ENCODE assay signal across 32 cellular contexts in the genomic region with DNA sequence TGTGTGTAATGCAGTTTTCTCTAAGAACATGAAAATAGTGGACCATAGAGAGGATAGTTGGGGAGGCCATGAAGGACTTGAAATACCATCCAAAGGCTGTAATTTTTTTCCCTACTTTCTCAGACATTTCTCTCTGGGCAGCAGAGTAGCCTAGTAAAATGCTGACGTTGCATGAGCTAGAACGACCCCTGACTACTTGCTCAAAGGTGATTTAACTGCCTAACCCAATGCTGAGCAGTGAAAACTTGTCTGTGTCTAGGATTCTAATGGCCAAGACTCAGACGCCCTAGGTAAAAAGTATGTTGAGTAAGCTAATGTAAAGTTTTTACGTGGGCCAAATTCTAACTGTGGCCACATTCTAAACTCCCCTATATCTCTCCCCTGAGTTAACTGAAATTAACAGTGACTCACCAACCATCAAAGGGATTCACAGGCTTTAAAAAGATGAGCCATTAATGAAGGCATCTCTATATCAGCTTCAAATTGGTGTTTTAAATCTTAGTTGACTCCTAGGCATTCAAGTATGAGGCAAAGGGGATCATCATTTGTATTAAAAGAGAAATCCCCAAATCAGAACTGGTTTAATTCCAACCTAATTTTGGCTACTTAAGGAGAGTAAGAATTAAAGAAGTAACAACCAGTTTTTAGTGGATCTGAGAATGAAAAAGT.
"Had no signal": no experiment of that assay in that cellular context is flagged by ENCODE, and none has a peak within 500 bp of the region (broad histone marks: within the 10 kb centered on the region; RNA-seq: fewer than 3 reads in every experiment).

No MANE protein-coding gene starts in this region.

- H3K27ac Mint-ChIP-seq: activated CD4-positive, alpha-beta T cell treated with anti-CD3 and anti-CD28 coated beads, Interleukin-2, amount 10 ng/mL, durations not matched to agents 24 days and 14 days; activated CD8-positive, alpha-beta memory T cell treated with anti-CD3 and anti-CD28 coated beads, Interleukin-2, amount 10 ng/mL, durations not matched to agents 7 days and 5 days; activated naive CD4-positive, alpha-beta T cell treated with anti-CD3 and anti-CD28 coated beads, Interleukin-2, amount 50 U/mL, for 72 hours; activated naive CD8-positive, alpha-beta T cell treated with anti-CD3 and anti-CD28 coated beads, Interleukin-2, amount 50 U/mL, for 24 hours; activated T-cell treated with anti-CD3 and anti-CD28 coated beads, Interleukin-2, amount 50 U/mL, for 24 hours; activated T-helper 1 cell treated with anti-CD3 and anti-CD28 coated beads, Interleukin-12 subunit alpha, Interleukin-12 subunit beta, Interleukin-2, Interleukin-4 antibody, amounts not matched to agents 30 ng/mL and 10 ng/mL and 1 ng/mL, durations not matched to agents 14 hours and 24 hours and 36 hours; brain; T-helper 17 cell; WTC11 had no signal

- H3K27me3 Mint-ChIP-seq: activated CD4-positive, alpha-beta T cell treated with anti-CD3 and anti-CD28 coated beads, Interleukin-2, amount 10 ng/mL, durations not matched to agents 24 days and 14 days; brain had no signal

- ATAC-seq: activated CD8-positive, alpha-beta memory T cell treated with anti-CD3 and anti-CD28 coated beads, Interleukin-2, amount 10 ng/mL, durations not matched to agents 7 days and 5 days; activated naive CD4-positive, alpha-beta T cell treated with anti-CD3 and anti-CD28 coated beads, Interleukin-2, amount 50 U/mL, for 72 hours; activated naive CD8-positive, alpha-beta T cell treated with anti-CD3 and anti-CD28 coated beads, Interleukin-2, amount 50 U/mL, for 24 hours; Panc1; Right ventricle myocardium inferior; T-helper 17 cell; WTC11 had no signal

- H3K27ac ChIP-seq: cardiac muscle cell, SJCRH30 had no signal

- H3K9me3 ChIP-seq: SJCRH30 had no signal

- H3K36me3 Mint-ChIP-seq: activated CD8-positive, alpha-beta memory T cell treated with anti-CD3 and anti-CD28 coated beads, Interleukin-2, amount 10 ng/mL, durations not matched to agents 7 days and 5 days; activated naive CD4-positive, alpha-beta T cell treated with anti-CD3 and anti-CD28 coated beads, Interleukin-2, amount 50 U/mL, for 72 hours; brain; WTC11 had no signal

- H3K4me3 ChIP-seq: cardiac muscle cell, SJCRH30 had no signal

- H3K9me3 Mint-ChIP-seq: activated CD4-positive, alpha-beta T cell treated with anti-CD3 and anti-CD28 coated beads, Interleukin-2, amount 10 ng/mL, durations not matched to agents 24 days and 14 days; activated naive CD4-positive, alpha-beta T cell treated with anti-CD3 and anti-CD28 coated beads, Interleukin-2, amount 50 U/mL, for 72 hours; activated naive CD8-positive, alpha-beta T cell treated with anti-CD3 and anti-CD28 coated beads, Interleukin-2, amount 50 U/mL, for 24 hours; activated T-cell treated with anti-CD3 and anti-CD28 coated beads, Interleukin-2, amount 50 U/mL, for 24 hours; activated T-helper 1 cell treated with anti-CD3 and anti-CD28 coated beads, Interleukin-12 subunit alpha, Interleukin-12 subunit beta, Interleukin-2, Interleukin-4 antibody, amounts not matched to agents 30 ng/mL and 10 ng/mL and 1 ng/mL, durations not matched to agents 14 hours and 24 hours and 36 hours; WTC11 had no signal

- H3K4me3 Mint-ChIP-seq: activated CD4-positive, alpha-beta T cell treated with anti-CD3 and anti-CD28 coated beads, Interleukin-2, amount 10 ng/mL, durations not matched to agents 24 days and 14 days; activated CD8-positive, alpha-beta memory T cell treated with anti-CD3 and anti-CD28 coated beads, Interleukin-2, amount 10 ng/mL, durations not matched to agents 7 days and 5 days; activated naive CD8-positive, alpha-beta T cell treated with anti-CD3 and anti-CD28 coated beads, Interleukin-2, amount 50 U/mL, for 24 hours; activated T-cell treated with anti-CD3 and anti-CD28 coated beads, Interleukin-2, amount 50 U/mL, for 24 hours; activated T-helper 1 cell treated with anti-CD3 and anti-CD28 coated beads, Interleukin-12 subunit alpha, Interleukin-12 subunit beta, Interleukin-2, Interleukin-4 antibody, amounts not matched to agents 30 ng/mL and 10 ng/mL and 1 ng/mL, durations not matched to agents 14 hours and 24 hours and 36 hours; brain; T-helper 17 cell; WTC11 had no signal

- DNase-seq: activated CD4-positive, alpha-beta T cell treated with anti-CD3 and anti-CD28 coated beads for 1 hour; activated CD4-positive, alpha-beta T cell treated with anti-CD3 and anti-CD28 coated beads, Interleukin-2, amount 10 ng/mL, durations not matched to agents 24 days and 14 days; activated CD4-positive, alpha-beta T cell treated with anti-CD3 and anti-CD28 coated beads, Interleukin-2, amount 50 U/mL, for 48 hours; activated CD8-positive, alpha-beta memory T cell treated with anti-CD3 and anti-CD28 coated beads, Interleukin-2, amount 10 ng/mL, durations not matched to agents 7 days and 5 days; activated effector memory CD4-positive, alpha-beta T cell treated with anti-CD3 and anti-CD28 coated beads, Interleukin-2, amount 50 U/mL, for 16 hours; activated naive CD4-positive, alpha-beta T cell treated with Interleukin-2 at 50 U/mL for 16 hours; activated naive CD8-positive, alpha-beta T cell treated with anti-CD3 and anti-CD28 coated beads, Interleukin-2, amount 50 U/mL, for 24 hours; activated T-cell treated with anti-CD3 and anti-CD28 coated beads, Interleukin-2, amount 50 U/mL, for 24 hours; amygdala; cerebellar nuclear complex; Kasumi-1; KBM-7; NCI-H1048; NCI-H1694; NCI-H2029; NCI-H345; NCI-H510A; NCI-H526 treated with DMSO at 0.1 percent for 48 hours; NK-92 treated with Interleukin-12 subunit alpha and Interleukin-12 subunit beta, amount 100 ng/mL, for 24 hours; OCI-M1; RPMI8226; SJCRH30; T-helper 17 cell; T-helper 9 cell had no signal

- H3K36me3 ChIP-seq: cardiac muscle cell, SJCRH30 had no signal

- H3K4me1 Mint-ChIP-seq: activated CD4-positive, alpha-beta T cell treated with anti-CD3 and anti-CD28 coated beads, Interleukin-2, amount 10 ng/mL, durations not matched to agents 24 days and 14 days; activated CD8-positive, alpha-beta memory T cell treated with anti-CD3 and anti-CD28 coated beads, Interleukin-2, amount 10 ng/mL, durations not matched to agents 7 days and 5 days; activated naive CD8-positive, alpha-beta T cell treated with anti-CD3 and anti-CD28 coated beads, Interleukin-2, amount 50 U/mL, for 24 hours; T-helper 17 cell; WTC11 had no signal

- FAIRE-seq: astrocyte had no signal
